In the genomic region with DNA sequence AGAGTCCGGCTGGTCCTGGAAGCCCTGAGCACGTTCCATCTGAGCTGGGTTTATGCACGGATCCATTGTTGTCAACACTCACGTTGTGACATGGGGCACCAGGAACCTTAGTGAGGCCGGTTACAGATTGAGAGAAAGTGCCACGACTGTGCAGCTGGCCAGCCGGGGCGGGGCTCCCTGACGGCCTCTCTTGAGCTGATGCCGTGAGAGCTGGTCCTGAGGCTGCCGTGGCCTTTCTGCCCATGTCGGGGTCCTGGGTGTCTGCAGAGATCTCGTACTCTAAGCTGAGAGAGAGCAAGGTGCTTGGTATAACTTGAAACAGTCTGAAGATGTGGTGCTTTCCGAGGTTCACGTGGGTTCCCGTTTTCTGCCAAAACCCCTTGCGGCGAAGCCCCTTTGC, we compare ENCODE assay signal across 27 cellular contexts.
"Had no signal": no experiment of that assay in that cellular context is flagged by ENCODE, and none has a peak within 500 bp of the region (broad histone marks: within the 10 kb centered on the region; RNA-seq: fewer than 3 reads in every experiment).

No MANE protein-coding gene starts in this region.

- H3K27ac ChIP-seq: ovary, parathyroid adenoma, psoas muscle, right lobe of liver, sigmoid colon, stomach, thoracic aorta, thyroid gland, tibial nerve, upper lobe of left lung, vagina had no signal

- H3K4me1 ChIP-seq: parathyroid adenoma, psoas muscle, right lobe of liver, sigmoid colon, thyroid gland, tibial nerve, upper lobe of left lung, vagina had no signal

- H3K9me3 ChIP-seq: ovary, psoas muscle, right lobe of liver, sigmoid colon, thoracic aorta, thyroid gland, upper lobe of left lung, vagina had no signal

- DNase-seq: nephron progenitor cell; occipital lobe; ovary; posterior cingulate gyrus; psoas muscle; right cardiac atrium; right lobe of liver; sigmoid colon; small intestine; stimulated activated CD4-positive, alpha-beta T cell treated with anti-CD3 and anti-CD28 coated beads, Interleukin-15, amount 100 ng/mL, for 24 hours; stimulated activated CD4-positive, alpha-beta T cell treated with anti-CD3 and anti-CD28 coated beads, Interleukin-2, amount 100 ng/mL, for 24 hours; stimulated activated CD4-positive, alpha-beta T cell treated with anti-CD3 and anti-CD28 coated beads, Interleukin-2, amount 100 ng/mL, for 48 hours; stimulated activated CD4-positive, alpha-beta T cell treated with anti-CD3 and anti-CD28 coated beads, Interleukin-4, amount 100 ng/mL, for 24 hours; stimulated activated naive B cell treated with anti-CD40 and anti-IgM and Interleukin-4, amounts not matched to agents 10 μg/mL and 1 μg/mL and 100 μg/mL, for 72 hours; stimulated activated naive CD4-positive, alpha-beta T cell treated with Interleukin-2 at 50 U/mL for 16 hours; stomach; thyroid gland; trophoblast cell had no signal

- H2AFZ ChIP-seq: parathyroid adenoma had no signal

- H3K9ac ChIP-seq: parathyroid adenoma had no signal

- H3K27me3 ChIP-seq: ovary, right lobe of liver, thyroid gland, upper lobe of left lung, vagina had no signal

- FAIRE-seq: small intestine, urothelium cell line had no signal

- ATAC-seq: naive thymus-derived CD8-positive, alpha-beta T cell; natural killer cell treated with Interleukin-12 subunit alpha and Interleukin-12 subunit beta and Interleukin-15 and Interleukin-18, amount 100 ng/mL, for 72 hours; psoas muscle; right cardiac atrium; right lobe of liver; stimulated activated effector memory CD8-positive, alpha-beta T cell treated with anti-CD3 and anti-CD28 coated beads, Interleukin-12 subunit alpha, Interleukin-12 subunit beta, amount 100 ng/mL, for 72 hours; stimulated activated naive B cell treated with anti-CD40 and anti-IgM and Interleukin-4, amounts not matched to agents 10 μg/mL and 1 μg/mL and 100 μg/mL, for 72 hours had no signal

- H3K36me3 ChIP-seq: ovary, right lobe of liver, sigmoid colon, stomach, thoracic aorta, thyroid gland, tibial nerve, upper lobe of left lung, vagina had no signal

- H3K4me3 ChIP-seq: ovary, psoas muscle, right lobe of liver, sigmoid colon, stomach, thoracic aorta, thyroid gland, tibial nerve, upper lobe of left lung, vagina had no signal
